Comparison of ENCODE assay signal across 9 cellular contexts in genomic region chr19:8209111-8209964, GRCh38. TPM values are rescaled to one million over a fixed set of nuclear protein-coding genes. Genes with fewer than 3 reads are reported as not detected.
A peak's percentile ranks its signal among the peaks of the same experiment; 100 is the strongest.
DNase-seq lines count a peak whose midpoint lies in the region; ATAC-seq, FAIRE-seq and TF ChIP-seq lines count a peak whose summit lies in the region.
"Had no signal": no experiment of that assay in that cellular context is flagged by ENCODE, and none has a peak within 500 bp of the region (broad histone marks: within the 10 kb centered on the region; RNA-seq: fewer than 3 reads in every experiment).

TSS of gene CERS4 (plus strand) at chr19:8209370. CDS start at chr19:8251077, 41,707 bp downstream.

- FAIRE-seq in HTR-8/SVneo (lab: Jason Lieb, UNC), result peak; percentile 71

- CTCF ChIA-PET in CD4-positive, alpha-beta T cell (lab: Charles Lee), result interaction anchor here (1.0 kb wide), 1 partner anchor 59 kb away, joined by 3 read pairs; no protein-coding TSS in a partner anchor

- H3K27me3 Mint-ChIP-seq in CD4-positive, alpha-beta T cell, result no peaks in the 10 kb centered on the region
- no peaks in the 10 kb centered on the region for H3K27me3 Mint-ChIP-seq in T-helper 17 cell

- H3K27ac Mint-ChIP-seq in CD4-positive, alpha-beta T cell, result peak within 1 kb of the TSS; percentile 90
- peak within 1 kb of the TSS; percentile 98 for H3K27ac Mint-ChIP-seq in T-helper 17 cell

- intact Hi-C loops in CD4-positive, alpha-beta T cell (cut with DNase I, micrococcal nuclease), result loop anchor here in 1 of 2 experiments (5.0 kb wide), 1 partner anchor 178 kb away; no protein-coding TSS in a partner anchor
- intact Hi-C loops in right cardiac atrium (cut with DNase I), result no loop called here

- H3K36me3 Mint-ChIP-seq in CD4-positive, alpha-beta T cell (ENCODE audit: low read depth), result peaks cover 12% of the 10 kb centered on the region
- H3K36me3 Mint-ChIP-seq in T-helper 17 cell (ENCODE audit: low read depth), result peaks cover 4% of the 10 kb centered on the region

- peak within 1 kb of the TSS; percentile 81 for H3K27ac ChIP-seq in CD4-positive, alpha-beta T cell (ENCODE audit: low read depth, low read length)
- H3K27ac ChIP-seq in right cardiac atrium (ENCODE audit: low read length), result no peak within 1 kb of the TSS

- no peaks in the 10 kb centered on the region for H3K27me3 ChIP-seq in CD4-positive, alpha-beta T cell (ENCODE audit: control insufficient read depth, insufficient read depth, low read length)
- no peaks in the 10 kb centered on the region for H3K27me3 ChIP-seq in right cardiac atrium (ENCODE audit: control insufficient read depth, insufficient read depth)

- no peaks in the 10 kb centered on the region for H3K9me3 Mint-ChIP-seq in CD4-positive, alpha-beta T cell

- DNase-seq in CD4-positive, alpha-beta T cell, result peak; percentile 60 to 81 (median 73)
- DNase-seq in HTR-8/SVneo (ENCODE audit: insufficient read length, low spot score), result peak; percentile 86
- DNase-seq in T-helper 17 cell, result peak; percentile 81 to 85 (median 83)
- DNase-seq in amniotic epithelial cell (ENCODE audit: low read depth), result peak; percentile 33
- peak; percentile 79 to 93 (median 91) for DNase-seq in right cardiac atrium
- peak; percentile 91 for DNase-seq in putamen (ENCODE audit: low spot score)
- DNase-seq in ureter (ENCODE audit: low spot score), result peak; percentile 76

- TF ChIP-seq CTCF in CD4-positive, alpha-beta T cell (IDR thresholded peaks at IDR 0.05), result no peak

- H3K4me1 Mint-ChIP-seq in CD4-positive, alpha-beta T cell (ENCODE audit: low read depth), result peaks cover 24% of the 10 kb centered on the region
- peaks cover 21% of the 10 kb centered on the region for H3K4me1 Mint-ChIP-seq in T-helper 17 cell

- H3K4me3 Mint-ChIP-seq in CD4-positive, alpha-beta T cell, result peak within 1 kb of the TSS; percentile 93
- H3K4me3 Mint-ChIP-seq in T-helper 17 cell, result peak within 1 kb of the TSS; percentile 97

- WGBS in right cardiac atrium, result under 1% methylated on average over 98 of the region's 98 CpGs

- peaks cover 3% of the 10 kb centered on the region for H3K4me1 ChIP-seq in right cardiac atrium (ENCODE audit: control insufficient read depth, insufficient read depth, low read length)

- no peaks in the 10 kb centered on the region for H3K9me3 ChIP-seq in CD4-positive, alpha-beta T cell (ENCODE audit: control insufficient read depth, low read length)
- H3K9me3 ChIP-seq in T-helper 17 cell (ENCODE audit: control insufficient read depth, low read length, poor library complexity, severe bottlenecking), result no peaks in the 10 kb centered on the region
- no peaks in the 10 kb centered on the region for H3K9me3 ChIP-seq in right cardiac atrium (ENCODE audit: control insufficient read depth, low read length)

- POLR2A ChIA-PET in CD4-positive, alpha-beta T cell (lab: Charles Lee), result interaction anchor here (0.6 to 2.2 kb wide), 9 partner anchors 8 to 306 kb away, joined by 3 to 16 read pairs (median 4); partner anchors contain the start of genes MAP2K7 and TIMM44

- peak within 1 kb of the TSS; percentile 56 for H3K4me3 ChIP-seq in right cardiac atrium (ENCODE audit: low read length)

- ATAC-seq in CD4-positive, alpha-beta T cell (ENCODE audit: poor library complexity), result peak; percentile 83
- ATAC-seq in GM19438 (IDR thresholded peaks at IDR 0.05; ENCODE audit: low read depth, unreplicated experiment) (peak; percentile 65), T-helper 17 cell (peak; percentile 90), right cardiac atrium (peak; percentile 93 to 95)

RNA-seq across cellular contexts. Expression of gene CERS4, which starts in this region (rescaled TPM):
- 10 to 100 TPM in 1 of 2 experiments, 1 to 10 TPM in 1; 8.7 to 12.3 TPM for total RNA-seq in CD4-positive, alpha-beta T cell
- 10 to 100 TPM; 12.2 to 22.1 TPM for total RNA-seq in T-helper 17 cell
- 10 to 100 TPM; 16.1 to 20.9 (median 18.5) TPM for total RNA-seq in right cardiac atrium
- 10.2 TPM for polyA plus RNA-seq in right cardiac atrium
- total RNA-seq in ureter, result 49.8 TPM
- total RNA-seq: LHCN-M2 had no signal

Comparison
In these comparisons a context has a peak if more than half of its experiments do, and no peak if none do; other contexts are left out.
1. DNase-seq: peak in every context shown above with its lines; median percentile 91 in right cardiac atrium; 91 in putamen; 86 in HTR-8/SVneo; 83 in T-helper 17 cell; 76 in ureter; 73 in CD4-positive, alpha-beta T cell; 33 in amniotic epithelial cell.